Comparison of ENCODE assay signal across 8 cellular contexts in the genomic region with DNA sequence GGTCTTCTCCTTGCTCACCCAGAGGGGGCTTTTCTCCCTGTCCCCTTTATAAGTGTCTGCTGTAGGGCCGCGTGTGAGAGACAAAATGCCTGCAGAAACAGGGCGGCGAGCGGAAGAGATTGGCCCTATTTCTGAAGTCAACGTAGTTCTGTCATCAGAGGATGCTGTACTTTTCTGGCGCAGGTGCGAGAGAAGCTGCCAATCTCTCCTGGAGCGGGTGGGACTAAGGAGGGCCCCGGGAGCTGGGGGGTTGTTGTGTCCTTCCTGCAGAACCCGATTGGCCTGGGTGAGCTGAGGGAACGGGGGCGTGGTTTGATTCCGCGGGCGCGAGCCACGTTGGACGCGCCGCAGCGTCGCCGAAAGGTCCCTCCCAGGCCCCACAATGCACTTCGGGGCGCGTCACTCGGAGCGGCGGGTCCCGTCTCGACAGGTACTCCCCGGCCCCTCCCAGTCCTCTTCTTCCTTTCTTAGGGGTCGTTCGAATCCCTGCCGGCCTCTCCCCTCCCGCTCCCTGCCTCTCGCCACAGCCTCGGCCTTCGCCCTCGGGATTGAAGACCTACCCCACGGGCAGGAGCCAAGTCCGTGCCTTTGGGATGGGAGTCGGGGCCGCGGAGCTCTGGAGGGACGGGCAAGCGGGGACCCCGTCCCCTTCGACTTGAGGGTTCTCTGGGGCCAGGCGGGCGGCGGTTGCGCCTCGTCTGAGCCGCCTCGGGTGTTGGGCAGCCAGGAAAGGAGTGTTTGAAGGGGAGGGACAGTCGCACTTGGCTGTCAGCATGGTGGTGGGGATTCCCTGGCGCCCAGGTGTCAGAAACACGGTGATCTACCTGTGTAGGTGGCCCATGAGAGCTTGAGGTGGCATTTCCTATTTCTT. TPM values are rescaled to one million over a fixed set of nuclear protein-coding genes. Genes with fewer than 3 reads are reported as not detected.
DNase-seq lines count a peak whose midpoint lies in the region; ATAC-seq, FAIRE-seq and TF ChIP-seq lines count a peak whose summit lies in the region.

A gene with protein sequence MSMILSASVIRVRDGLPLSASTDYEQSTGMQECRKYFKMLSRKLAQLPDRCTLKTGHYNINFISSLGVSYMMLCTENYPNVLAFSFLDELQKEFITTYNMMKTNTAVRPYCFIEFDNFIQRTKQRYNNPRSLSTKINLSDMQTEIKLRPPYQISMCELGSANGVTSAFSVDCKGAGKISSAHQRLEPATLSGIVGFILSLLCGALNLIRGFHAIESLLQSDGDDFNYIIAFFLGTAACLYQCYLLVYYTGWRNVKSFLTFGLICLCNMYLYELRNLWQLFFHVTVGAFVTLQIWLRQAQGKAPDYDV (plus strand): TSS at position 387 of the 871 bp plus-strand sequence. CDS start 7,275 bp downstream, outside the sequence.

- H3K9ac ChIP-seq in kidney (ENCODE audit: low read length in 2 of 2): peak within 1 kb of the TSS; percentile 86 to 97

- H3K9me3 ChIP-seq in kidney (ENCODE audit: control insufficient read depth in 1 of 2, low read length in 2 of 2): no peaks in the 10 kb centered on the region

- intact Hi-C loops in kidney (cut with DNase I): no loop called here

- H3K36me3 ChIP-seq in kidney (ENCODE audit: control insufficient read depth in 1 of 2, insufficient read depth in 2 of 2, low read length in 2 of 2): no peaks in the 10 kb centered on the region

- DNase-seq in AG09319 (ENCODE audit: extremely low read depth, low read depth) (peak; percentile 73), NCI-H446 treated with DMSO at 0.1 percent for 48 hours (lab: John Stamatoyannopoulos, UW) (peak; percentile 95), cerebellum (ENCODE audit: low spot score) (peak; percentile 95), kidney (peak; percentile 98)
- DNase-seq in stimulated activated CD4-positive, alpha-beta T cell treated with anti-CD3 and anti-CD28 coated beads, Interleukin-15, amount 100 ng/mL, for 24 hours: peak; percentile 98

- peaks cover 0 to 11% of the 10 kb centered on the region in 2 donors for H3K4me1 ChIP-seq in kidney (ENCODE audit: control insufficient read depth in 1 of 2, insufficient read depth in 1 of 2, low read depth in 1 of 2, low read length in 2 of 2)

- H3K4me3 ChIP-seq in kidney (ENCODE audit: low read length in 2 of 2): peak within 1 kb of the TSS; percentile 95

- TF ChIP-seq CTCF in AG09319 (IDR thresholded peaks at IDR 0.05; ENCODE audit: low read depth, low read length): no peak
- TF ChIP-seq CTCF in kidney (IDR thresholded peaks at IDR 0.05; ENCODE audit: borderline replicate concordance, extremely low read depth, insufficient read depth): no peak

- peak within 1 kb of the TSS; percentile 67 to 69 for H3K27ac ChIP-seq in kidney (ENCODE audit: low read depth in 2 of 2, low read length in 2 of 2)

- ATAC-seq in GM19035 (IDR thresholded peaks at IDR 0.05; ENCODE audit: unreplicated experiment) (peak; percentile 99), HG03354 (IDR thresholded peaks at IDR 0.05; ENCODE audit: poor library complexity, severe bottlenecking, unreplicated experiment) (peak; percentile 99)
- ATAC-seq in activated CD4-positive, CD25-positive, alpha-beta regulatory T cell treated with anti-CD3 and anti-CD28 coated beads, Interleukin-2, amount 50 U/mL, for 24 hours: peak; percentile 98 to 99

- peak; percentile 29 for FAIRE-seq in kidney (lab: Jason Lieb, UNC)

RNA-seq across cellular contexts. Expression of the gene that starts here (rescaled TPM):
- total RNA-seq in cerebellum (45.0 TPM), kidney (14.8 TPM)
- polyA plus RNA-seq in kidney (ENCODE audit: insufficient read depth, low read depth, low replicate concordance): 18.6 TPM

Comparison
In these comparisons a context has a peak if more than half of its experiments do, and no peak if none do; other contexts are left out.
1. Peak in every context shown above with its lines: DNase-seq, ATAC-seq, H3K4me3 ChIP-seq and H3K27ac ChIP-seq.